Comparison of ENCODE assay signal across 10 cellular contexts in genomic region chr11:2380807-2381350, GRCh38. TPM values are rescaled to one million over a fixed set of nuclear protein-coding genes. Genes with fewer than 3 reads are reported as not detected.
DNase-seq lines count a peak whose midpoint lies in the region; ATAC-seq, FAIRE-seq and TF ChIP-seq lines count a peak whose summit lies in the region.
"Had no signal": no experiment of that assay in that cellular context is flagged by ENCODE, and none has a peak within 500 bp of the region (broad histone marks: within the 10 kb centered on the region; RNA-seq: fewer than 3 reads in every experiment).

No MANE protein-coding gene starts in this region.

- 0 out of 2 replicates have a peak, but pooled peaks cover 9% of the 10 kb centered on the region for H3F3A ChIP-seq in GM23248 (ENCODE audit: insufficient read depth)
- no peaks in the 10 kb centered on the region for H3F3A ChIP-seq in GM23338 (replicated peaks; ENCODE audit: low read depth)

- H3K36me3 ChIP-seq in GM23248 (ENCODE audit: low read depth) (no peaks in the 10 kb centered on the region), adrenal gland (replicated peaks in 1 of 2) (no peaks in the 10 kb centered on the region), kidney (ENCODE audit: control insufficient read depth in 1 of 2, insufficient read depth in 2 of 2, low read length in 2 of 2) (no peaks in the 10 kb centered on the region), GM23338 (ENCODE audit: insufficient read depth) (no peaks in the 10 kb centered on the region)

- H3K4me1 Mint-ChIP-seq in stimulated activated memory B cell treated with anti-CD40 and anti-IgM and Interleukin-4, amounts not matched to agents 10 μg/mL and 1 μg/mL and 100 μg/mL, for 72 hours = peaks cover 86% of the 10 kb centered on the region
- H3K4me1 Mint-ChIP-seq in GM23338 = peaks cover 21% of the 10 kb centered on the region

- peak; percentile 48 to 61 for TF ChIP-seq POLR2A in adrenal gland (IDR thresholded peaks at IDR 0.05)

- in situ Hi-C loops in GM23248 (cut with MboI) = no loop called here

- H4K20me1 ChIP-seq in GM23248 (ENCODE audit: insufficient read depth) = no peaks in the 10 kb centered on the region; the same call in 1 of the 2 replicates
- H4K20me1 ChIP-seq in GM23338 (replicated peaks; ENCODE audit: insufficient read depth) = peaks cover 45% of the 10 kb centered on the region

- H3K9ac ChIP-seq in GM23248 (peak overlapping the region; percentile 46; the same call in 1 of the 2 replicates), kidney (ENCODE audit: low read length in 2 of 2) (peak overlapping the region; percentile 32 to 65)

- H3K79me2 ChIP-seq in GM23248 (ENCODE audit: insufficient read depth) (peaks cover 86% of the 10 kb centered on the region), GM23338 (replicated peaks; ENCODE audit: insufficient read depth) (peaks cover 75% of the 10 kb centered on the region)

- intact Hi-C loops in adrenal gland (cut with DNase I) (no loop called here), kidney (cut with DNase I) (no loop called here)

- 16 to 17% methylated on average over 19 to 20 of the region's 20 CpGs for WGBS in GM23248 (ENCODE audit: low coverage in 1 of 2, low lambda C conversion rate in 2 of 2, missing lambda C conversion rate in 2 of 2), 2 experiments
- WGBS in adrenal gland, 4 donors = 41 to 79% (median 62%) methylated on average over 6 to 20 of the region's 20 CpGs

- no peak overlapping the region for H2AFZ ChIP-seq in GM23248
- no peak overlapping the region for H2AFZ ChIP-seq in GM23338

- H3K4me3 Mint-ChIP-seq in stimulated activated memory B cell treated with anti-CD40 and anti-IgM and Interleukin-4, amounts not matched to agents 10 μg/mL and 1 μg/mL and 100 μg/mL, for 72 hours = peak overlapping the region; percentile 69
- no peak overlapping the region; the same call in 2 of the 3 replicates for H3K4me3 Mint-ChIP-seq in GM23338

- H3K9me3 ChIP-seq in GM23248 (ENCODE audit: low read depth) (no peaks in the 10 kb centered on the region), adrenal gland (replicated peaks in 1 of 3) (no peaks in the 10 kb centered on the region), kidney (ENCODE audit: control insufficient read depth in 1 of 2, low read length in 2 of 2) (no peaks in the 10 kb centered on the region)

- H3K27ac ChIP-seq in GM23248 (peak overlapping the region; percentile 89), adrenal gland (peak overlapping the region; percentile 72 to 99 (median 89)), kidney (ENCODE audit: low read depth in 2 of 2, low read length in 2 of 2) (peak overlapping the region; percentile 78 to 89), GM23338 (ENCODE audit: low read depth) (no peak overlapping the region)

- H3K4me2 ChIP-seq in GM23248 (ENCODE audit: unreplicated experiment) = peak overlapping the region; percentile 29
- H3K4me2 ChIP-seq in GM23338 = no peak overlapping the region

- DNase-seq in GM23248 (peak; percentile 56), adrenal gland (peak; percentile 72 to 92 (median 86)), kidney (peak; percentile 95), NCI-H1048 (lab: John Stamatoyannopoulos, UW) (no peak), HuH-7.5 (ENCODE audit: low spot score) (no peak), GM23338 (ENCODE audit: low spot score) (no peak)
- no peak for DNase-seq in stimulated activated CD4-positive, alpha-beta T cell treated with anti-CD3 and anti-CD28 coated beads, Interleukin-12 subunit alpha, Interleukin-12 subunit beta, amount 100 ng/mL, for 4 hours
- DNase-seq: activated naive CD4-positive, alpha-beta T cell treated with anti-CD3 and anti-CD28 coated beads, Interleukin-2, amount 50 U/mL, for 16 hours; NCI-H2107 had no signal

- H3K4me1 ChIP-seq in GM23248 (ENCODE audit: insufficient read depth) (peaks cover 30% of the 10 kb centered on the region), adrenal gland (replicated peaks in 1 of 2) (peaks cover 11 to 64% of the 10 kb centered on the region in 2 donors), kidney (ENCODE audit: control insufficient read depth in 1 of 2, insufficient read depth in 1 of 2, low read depth in 1 of 2, low read length in 2 of 2) (peaks cover 58 to 73% of the 10 kb centered on the region in 2 donors), GM23338 (ENCODE audit: insufficient read depth) (peaks cover 16% of the 10 kb centered on the region; the same call in 1 of the 2 replicates)

- no peak for FAIRE-seq in kidney (lab: Jason Lieb, UNC)

- H3K27ac Mint-ChIP-seq in stimulated activated memory B cell treated with anti-CD40 and anti-IgM and Interleukin-4, amounts not matched to agents 10 μg/mL and 1 μg/mL and 100 μg/mL, for 72 hours = peak overlapping the region; percentile 91
- H3K27ac Mint-ChIP-seq in GM23338 = no peak overlapping the region

- H3K27me3 Mint-ChIP-seq in stimulated activated memory B cell treated with anti-CD40 and anti-IgM and Interleukin-4, amounts not matched to agents 10 μg/mL and 1 μg/mL and 100 μg/mL, for 72 hours = no peaks in the 10 kb centered on the region
- H3K27me3 Mint-ChIP-seq in GM23338 (ENCODE audit: insufficient read depth, low read depth, poor library complexity) = peaks cover 8% of the 10 kb centered on the region

- TF ChIP-seq CTCF in adrenal gland (IDR thresholded peaks at IDR 0.05) (no peak), kidney (IDR thresholded peaks at IDR 0.05; ENCODE audit: borderline replicate concordance, extremely low read depth, insufficient read depth) (no peak), GM23338 (conservative IDR thresholded peaks at IDR 0.05; ENCODE audit: low read depth in 2 of 2) (no peak)

- H3K4me3 ChIP-seq in GM23248 (peak overlapping the region; percentile 43), adrenal gland (peak overlapping the region in 1 of 4 donors; percentile 99), kidney (ENCODE audit: low read length in 2 of 2) (peak overlapping the region in 1 of 2 donors; percentile 29), GM23338 (no peak overlapping the region)

- no peaks in the 10 kb centered on the region for H3K36me3 Mint-ChIP-seq in stimulated activated memory B cell treated with anti-CD40 and anti-IgM and Interleukin-4, amounts not matched to agents 10 μg/mL and 1 μg/mL and 100 μg/mL, for 72 hours
- H3K36me3 Mint-ChIP-seq in GM23338 (ENCODE audit: low read depth) = no peaks in the 10 kb centered on the region; the same call in 2 of the 3 replicates

- ATAC-seq in stimulated activated memory B cell treated with anti-CD40 and anti-IgM and Interleukin-4, amounts not matched to agents 10 μg/mL and 1 μg/mL and 100 μg/mL, for 72 hours = peak; percentile 0
- ATAC-seq in GM23338 = no peak

- H3K27me3 ChIP-seq in GM23248 (replicated peaks; ENCODE audit: insufficient read depth) (no peaks in the 10 kb centered on the region), adrenal gland (no peaks in the 10 kb centered on the region), GM23338 (ENCODE audit: insufficient read depth) (no peaks in the 10 kb centered on the region)

- no peaks in the 10 kb centered on the region for H3K9me2 ChIP-seq in GM23248 (ENCODE audit: insufficient read depth)
- H3K9me2 ChIP-seq in GM23338 (ENCODE audit: insufficient read depth) = no peaks in the 10 kb centered on the region

- H3K9me3 Mint-ChIP-seq in stimulated activated memory B cell treated with anti-CD40 and anti-IgM and Interleukin-4, amounts not matched to agents 10 μg/mL and 1 μg/mL and 100 μg/mL, for 72 hours = no peaks in the 10 kb centered on the region
- H3K9me3 Mint-ChIP-seq in GM23338 = no peaks in the 10 kb centered on the region

TF ChIP-seq in GM23338, 12 proteins besides CTCF, POLR2A, EP300 and RAD21 (continues in another document):
- TF ChIP-seq REST (IDR thresholded peaks at IDR 0.05; ENCODE audit: unreplicated experiment) (no peak), ZNF331 (CRISPR knock-in tag; IDR thresholded peaks at IDR 0.05; ENCODE audit: low read depth) (no peak), JUNB (IDR thresholded peaks at IDR 0.05; ENCODE audit: unreplicated experiment) (no peak), EZH2phosphoT487 (IDR thresholded peaks at IDR 0.05; ENCODE audit: unreplicated experiment) (no peak)

RNA-seq across cellular contexts. Expression of gene CD81, which starts 3.8 kb away (rescaled TPM):
- total RNA-seq in GM23248 (2014; rRNA removed; shearing (Covaris generic)) = 363 and 434 TPM in 2 replicates
- 66.8 and 67.6 TPM in 2 replicates for polyA plus RNA-seq in GM23248 (2016; fragmentation: Nextera tagmentation; extraction: Ambion mirVana)
- total RNA-seq in adrenal gland = 100 to 1,000 TPM; 193 to 444 (median 330) TPM
- polyA plus RNA-seq in adrenal gland = 100 to 1,000 TPM; 147 to 360 (median 190) TPM
- total RNA-seq in kidney = 950 TPM
- 827 TPM for polyA plus RNA-seq in kidney (ENCODE audit: insufficient read depth, low read depth, low replicate concordance)
- 290 and 346 TPM in 2 replicates for total RNA-seq in GM23338 (2014; rRNA removed; shearing (Covaris generic))
- 88.6 and 95.5 TPM in 2 replicates for polyA plus RNA-seq in GM23338 (2016; fragmentation: Nextera tagmentation; extraction: Ambion mirVana)

RNA-seq across cellular contexts. Expression of gene TSSC4, which starts 19.7 kb away (rescaled TPM):
- total RNA-seq in GM23248 (2014; rRNA removed; shearing (Covaris generic)) = 44.4 and 50.3 TPM in 2 replicates
- 61.8 and 69.8 TPM in 2 replicates for polyA plus RNA-seq in GM23248 (2016; fragmentation: Nextera tagmentation; extraction: Ambion mirVana)
- 10 to 100 TPM; 28.7 to 53.6 (median 35.2) TPM for total RNA-seq in adrenal gland
- 10 to 100 TPM in 2 of 3 donors, 1 to 10 TPM in 1; 3.4 to 94.6 (median 69.6) TPM for polyA plus RNA-seq in adrenal gland
- total RNA-seq in kidney = 42.3 TPM
- polyA plus RNA-seq in kidney (ENCODE audit: insufficient read depth, low read depth, low replicate concordance) = 51.4 TPM
- 27.7 and 44.3 TPM in 2 replicates for total RNA-seq in GM23338 (2014; rRNA removed; shearing (Covaris generic))
- 27.5 and 31.3 TPM in 2 replicates for polyA plus RNA-seq in GM23338 (2016; fragmentation: Nextera tagmentation; extraction: Ambion mirVana)

Comparison
In these comparisons a context has a peak if more than half of its experiments do, and no peak if none do; other contexts are left out.
1. DNase-seq: peak in GM23248 (single experiment), adrenal gland (7 of 7) and kidney (single experiment); none in NCI-H1048 (single experiment), HuH-7.5 (single experiment), GM23338 (single experiment) and stimulated activated CD4-positive, alpha-beta T cell treated with anti-CD3 and anti-CD28 coated beads, Interleukin-12 subunit alpha, Interleukin-12 subunit beta, amount 100 ng/mL, for 4 hours (single experiment).